ENCODE assay signal across 1 cellular context in the genomic region with DNA sequence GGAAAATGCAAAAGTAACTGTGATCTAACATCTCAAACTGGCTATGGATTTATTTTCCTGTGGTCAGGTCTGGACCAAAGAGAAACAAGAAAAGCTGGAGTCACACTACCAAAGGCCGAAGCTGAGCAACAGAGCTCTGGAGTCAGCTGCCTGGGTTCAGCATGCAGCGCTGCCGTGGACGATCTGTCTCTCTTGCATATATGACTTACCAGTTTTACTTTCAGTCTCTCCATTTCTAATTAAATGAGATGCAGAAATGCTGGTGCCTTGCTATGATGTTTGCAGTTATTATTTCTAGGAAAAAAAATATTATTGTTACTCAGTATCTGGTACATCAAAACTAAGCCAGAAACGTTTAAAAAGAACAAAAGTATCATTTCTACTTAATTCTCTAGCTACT.
TF ChIP-seq lines count a peak whose summit lies in the region.

No MANE protein-coding gene starts in this region.

TF ChIP-seq in GM23338, 12 proteins besides CTCF, POLR2A, EP300 and RAD21 (continued from another document):
- TF ChIP-seq, protein P1, sequence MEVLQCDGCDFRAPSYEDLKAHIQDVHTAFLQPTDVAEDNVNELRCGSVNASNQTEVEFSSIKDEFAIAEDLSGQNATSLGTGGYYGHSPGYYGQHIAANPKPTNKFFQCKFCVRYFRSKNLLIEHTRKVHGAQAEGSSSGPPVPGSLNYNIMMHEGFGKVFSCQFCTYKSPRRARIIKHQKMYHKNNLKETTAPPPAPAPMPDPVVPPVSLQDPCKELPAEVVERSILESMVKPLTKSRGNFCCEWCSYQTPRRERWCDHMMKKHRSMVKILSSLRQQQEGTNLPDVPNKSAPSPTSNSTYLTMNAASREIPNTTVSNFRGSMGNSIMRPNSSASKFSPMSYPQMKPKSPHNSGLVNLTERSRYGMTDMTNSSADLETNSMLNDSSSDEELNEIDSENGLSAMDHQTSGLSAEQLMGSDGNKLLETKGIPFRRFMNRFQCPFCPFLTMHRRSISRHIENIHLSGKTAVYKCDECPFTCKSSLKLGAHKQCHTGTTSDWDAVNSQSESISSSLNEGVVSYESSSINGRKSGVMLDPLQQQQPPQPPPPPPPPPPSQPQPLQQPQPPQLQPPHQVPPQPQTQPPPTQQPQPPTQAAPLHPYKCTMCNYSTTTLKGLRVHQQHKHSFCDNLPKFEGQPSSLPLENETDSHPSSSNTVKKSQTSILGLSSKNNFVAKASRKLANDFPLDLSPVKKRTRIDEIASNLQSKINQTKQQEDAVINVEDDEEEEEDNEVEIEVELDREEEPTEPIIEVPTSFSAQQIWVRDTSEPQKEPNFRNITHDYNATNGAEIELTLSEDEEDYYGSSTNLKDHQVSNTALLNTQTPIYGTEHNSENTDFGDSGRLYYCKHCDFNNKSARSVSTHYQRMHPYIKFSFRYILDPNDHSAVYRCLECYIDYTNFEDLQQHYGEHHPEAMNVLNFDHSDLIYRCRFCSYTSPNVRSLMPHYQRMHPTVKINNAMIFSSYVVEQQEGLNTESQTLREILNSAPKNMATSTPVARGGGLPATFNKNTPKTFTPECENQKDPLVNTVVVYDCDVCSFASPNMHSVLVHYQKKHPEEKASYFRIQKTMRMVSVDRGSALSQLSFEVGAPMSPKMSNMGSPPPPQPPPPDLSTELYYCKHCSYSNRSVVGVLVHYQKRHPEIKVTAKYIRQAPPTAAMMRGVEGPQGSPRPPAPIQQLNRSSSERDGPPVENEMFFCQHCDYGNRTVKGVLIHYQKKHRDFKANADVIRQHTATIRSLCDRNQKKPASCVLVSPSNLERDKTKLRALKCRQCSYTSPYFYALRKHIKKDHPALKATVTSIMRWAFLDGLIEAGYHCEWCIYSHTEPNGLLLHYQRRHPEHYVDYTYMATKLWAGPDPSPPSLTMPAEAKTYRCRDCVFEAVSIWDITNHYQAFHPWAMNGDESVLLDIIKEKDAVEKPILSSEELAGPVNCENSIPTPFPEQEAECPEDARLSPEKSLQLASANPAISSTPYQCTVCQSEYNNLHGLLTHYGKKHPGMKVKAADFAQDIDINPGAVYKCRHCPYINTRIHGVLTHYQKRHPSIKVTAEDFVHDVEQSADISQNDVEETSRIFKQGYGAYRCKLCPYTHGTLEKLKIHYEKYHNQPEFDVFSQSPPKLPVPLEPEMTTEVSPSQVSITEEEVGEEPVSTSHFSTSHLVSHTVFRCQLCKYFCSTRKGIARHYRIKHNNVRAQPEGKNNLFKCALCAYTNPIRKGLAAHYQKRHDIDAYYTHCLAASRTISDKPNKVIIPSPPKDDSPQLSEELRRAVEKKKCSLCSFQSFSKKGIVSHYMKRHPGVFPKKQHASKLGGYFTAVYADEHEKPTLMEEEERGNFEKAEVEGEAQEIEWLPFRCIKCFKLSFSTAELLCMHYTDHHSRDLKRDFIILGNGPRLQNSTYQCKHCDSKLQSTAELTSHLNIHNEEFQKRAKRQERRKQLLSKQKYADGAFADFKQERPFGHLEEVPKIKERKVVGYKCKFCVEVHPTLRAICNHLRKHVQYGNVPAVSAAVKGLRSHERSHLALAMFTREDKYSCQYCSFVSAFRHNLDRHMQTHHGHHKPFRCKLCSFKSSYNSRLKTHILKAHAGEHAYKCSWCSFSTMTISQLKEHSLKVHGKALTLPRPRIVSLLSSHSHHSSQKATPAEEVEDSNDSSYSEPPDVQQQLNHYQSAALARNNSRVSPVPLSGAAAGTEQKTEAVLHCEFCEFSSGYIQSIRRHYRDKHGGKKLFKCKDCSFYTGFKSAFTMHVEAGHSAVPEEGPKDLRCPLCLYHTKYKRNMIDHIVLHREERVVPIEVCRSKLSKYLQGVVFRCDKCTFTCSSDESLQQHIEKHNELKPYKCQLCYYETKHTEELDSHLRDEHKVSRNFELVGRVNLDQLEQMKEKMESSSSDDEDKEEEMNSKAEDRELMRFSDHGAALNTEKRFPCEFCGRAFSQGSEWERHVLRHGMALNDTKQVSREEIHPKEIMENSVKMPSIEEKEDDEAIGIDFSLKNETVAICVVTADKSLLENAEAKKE (CRISPR knock-in tag; IDR thresholded peaks at IDR 0.05) = no peak
- TF ChIP-seq, protein P2, sequence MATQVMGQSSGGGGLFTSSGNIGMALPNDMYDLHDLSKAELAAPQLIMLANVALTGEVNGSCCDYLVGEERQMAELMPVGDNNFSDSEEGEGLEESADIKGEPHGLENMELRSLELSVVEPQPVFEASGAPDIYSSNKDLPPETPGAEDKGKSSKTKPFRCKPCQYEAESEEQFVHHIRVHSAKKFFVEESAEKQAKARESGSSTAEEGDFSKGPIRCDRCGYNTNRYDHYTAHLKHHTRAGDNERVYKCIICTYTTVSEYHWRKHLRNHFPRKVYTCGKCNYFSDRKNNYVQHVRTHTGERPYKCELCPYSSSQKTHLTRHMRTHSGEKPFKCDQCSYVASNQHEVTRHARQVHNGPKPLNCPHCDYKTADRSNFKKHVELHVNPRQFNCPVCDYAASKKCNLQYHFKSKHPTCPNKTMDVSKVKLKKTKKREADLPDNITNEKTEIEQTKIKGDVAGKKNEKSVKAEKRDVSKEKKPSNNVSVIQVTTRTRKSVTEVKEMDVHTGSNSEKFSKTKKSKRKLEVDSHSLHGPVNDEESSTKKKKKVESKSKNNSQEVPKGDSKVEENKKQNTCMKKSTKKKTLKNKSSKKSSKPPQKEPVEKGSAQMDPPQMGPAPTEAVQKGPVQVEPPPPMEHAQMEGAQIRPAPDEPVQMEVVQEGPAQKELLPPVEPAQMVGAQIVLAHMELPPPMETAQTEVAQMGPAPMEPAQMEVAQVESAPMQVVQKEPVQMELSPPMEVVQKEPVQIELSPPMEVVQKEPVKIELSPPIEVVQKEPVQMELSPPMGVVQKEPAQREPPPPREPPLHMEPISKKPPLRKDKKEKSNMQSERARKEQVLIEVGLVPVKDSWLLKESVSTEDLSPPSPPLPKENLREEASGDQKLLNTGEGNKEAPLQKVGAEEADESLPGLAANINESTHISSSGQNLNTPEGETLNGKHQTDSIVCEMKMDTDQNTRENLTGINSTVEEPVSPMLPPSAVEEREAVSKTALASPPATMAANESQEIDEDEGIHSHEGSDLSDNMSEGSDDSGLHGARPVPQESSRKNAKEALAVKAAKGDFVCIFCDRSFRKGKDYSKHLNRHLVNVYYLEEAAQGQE (IDR thresholded peaks at IDR 0.05; ENCODE audit: unreplicated experiment) = no peak
- TF ChIP-seq EZH2 (IDR thresholded peaks at IDR 0.05; ENCODE audit: low read depth, unreplicated experiment) (no peak), ZNF114 (CRISPR knock-in tag; IDR thresholded peaks at IDR 0.05) (no peak)
